Comparison of ENCODE assay signal across 10 cellular contexts in the genomic region with DNA sequence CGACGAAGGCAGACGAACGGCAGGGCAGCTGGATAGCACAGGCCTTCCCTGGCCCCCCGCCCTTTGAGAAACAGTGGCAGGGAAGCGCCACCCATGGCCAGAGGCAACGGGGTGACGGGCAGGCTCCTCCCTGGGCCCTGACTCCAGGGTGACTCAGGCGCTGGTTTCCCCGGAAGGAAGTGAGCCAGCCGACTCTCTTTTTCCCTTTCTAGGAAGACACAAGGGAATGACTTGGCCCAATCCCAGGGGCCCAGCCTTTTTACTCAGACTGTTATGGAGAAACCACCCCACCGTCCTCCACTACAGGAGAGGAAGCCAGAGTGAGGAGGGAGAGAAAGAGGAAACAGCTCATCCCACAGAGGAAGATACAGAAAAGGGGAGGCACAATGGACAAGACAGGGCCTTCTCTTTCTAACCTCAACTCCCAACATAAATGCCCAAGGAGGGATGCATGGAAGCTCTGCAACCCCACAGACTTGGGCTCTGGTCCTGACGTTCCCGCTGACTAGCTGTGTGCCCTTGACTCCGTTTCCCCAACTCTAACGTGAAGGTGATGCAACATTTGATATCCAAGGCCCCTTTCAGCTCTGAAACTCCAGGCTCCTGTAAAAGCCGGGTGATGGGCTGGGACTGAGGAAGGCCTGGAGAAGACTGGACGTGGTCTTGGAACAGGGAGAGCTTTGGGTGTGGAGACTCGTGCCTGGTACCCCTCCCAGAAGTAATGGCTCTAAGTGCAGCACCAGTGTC. TPM values are rescaled to one million over a fixed set of nuclear protein-coding genes. Genes with fewer than 3 reads are reported as not detected.
DNase-seq lines count a peak whose midpoint lies in the region; ATAC-seq and TF ChIP-seq lines count a peak whose summit lies in the region.
"Had no signal": no experiment of that assay in that cellular context is flagged by ENCODE, and none has a peak within 500 bp of the region (broad histone marks: within the 10 kb centered on the region; RNA-seq: fewer than 3 reads in every experiment).

No MANE protein-coding gene starts in this region.

- no peaks in the 10 kb centered on the region for H3K27me3 ChIP-seq in left lung

- intact Hi-C loops in activated CD8-positive, alpha-beta T cell treated with anti-CD3 and anti-CD28 coated beads for 36 hours (cut with micrococcal nuclease), result no loop called here
- intact Hi-C loops in left lung (cut with DNase I), result no loop called here

- H3K36me3 ChIP-seq in left lung (no peaks in the 10 kb centered on the region), urinary bladder (ENCODE audit: insufficient read depth) (no peaks in the 10 kb centered on the region)

- ATAC-seq in activated CD8-positive, alpha-beta T cell treated with anti-CD3 and anti-CD28 coated beads for 36 hours, result no peak
- no peak for ATAC-seq in activated CD8-positive, alpha-beta T cell treated with anti-CD3 and anti-CD28 coated beads, Interleukin-2, amount 10 ng/mL, durations not matched to agents 7 days and 5 days
- ATAC-seq in left lung (peak; percentile 69), HG02884 (IDR thresholded peaks at IDR 0.05; ENCODE audit: unreplicated experiment) (no peak), GM18868 (IDR thresholded peaks at IDR 0.05; ENCODE audit: unreplicated experiment) (no peak)

- no peaks in the 10 kb centered on the region for H3K9me3 Mint-ChIP-seq in activated CD8-positive, alpha-beta T cell treated with anti-CD3 and anti-CD28 coated beads for 36 hours
- H3K9me3 Mint-ChIP-seq in activated CD8-positive, alpha-beta T cell treated with anti-CD3 and anti-CD28 coated beads, Interleukin-2, amount 10 ng/mL, durations not matched to agents 7 days and 5 days (ENCODE audit: insufficient read depth), result no peaks in the 10 kb centered on the region
- H3K9me3 Mint-ChIP-seq: activated B cell treated with CpG ODN at 0.5 μM for 24 hours had no signal

- CTCF ChIA-PET in activated CD8-positive, alpha-beta T cell treated with anti-CD3 and anti-CD28 coated beads for 36 hours (lab: Charles Lee), result interaction anchor here (1.0 to 1.3 kb wide), 2 partner anchors 17 to 29 kb away, joined by 3 read pairs; no protein-coding TSS in a partner anchor
- CTCF ChIA-PET in activated CD8-positive, alpha-beta T cell treated with anti-CD3 and anti-CD28 coated beads, Interleukin-2, amount 10 ng/mL, durations not matched to agents 7 days and 5 days (lab: Charles Lee), result interaction anchor here (1.1 to 2.9 kb wide), 2 partner anchors 27 to 40 kb away, joined by 3 to 10 read pairs; no protein-coding TSS in a partner anchor

- H3K4me3 ChIP-seq in astrocyte of the spinal cord (ENCODE audit: low read depth, low read length) (no peak overlapping the region), left lung (no peak overlapping the region), urinary bladder (ENCODE audit: low read depth, low read length) (no peak overlapping the region)

- peak overlapping the region; percentile 75 for H3K27ac Mint-ChIP-seq in activated CD8-positive, alpha-beta T cell treated with anti-CD3 and anti-CD28 coated beads for 36 hours
- no peak overlapping the region for H3K27ac Mint-ChIP-seq in activated CD8-positive, alpha-beta T cell treated with anti-CD3 and anti-CD28 coated beads, Interleukin-2, amount 10 ng/mL, durations not matched to agents 7 days and 5 days
- H3K27ac Mint-ChIP-seq: activated B cell treated with CpG ODN at 0.5 μM for 24 hours had no signal

- no peak for TF ChIP-seq CTCF in activated CD8-positive, alpha-beta T cell treated with anti-CD3 and anti-CD28 coated beads for 36 hours (IDR thresholded peaks at IDR 0.05)
- TF ChIP-seq CTCF in astrocyte of the spinal cord (IDR thresholded peaks at IDR 0.05; ENCODE audit: low read depth, low read length) (no peak), left lung (IDR thresholded peaks at IDR 0.05) (no peak)

- in situ Hi-C loops in astrocyte of the spinal cord (cut with HindIII; ENCODE audit: low sequenced_read_pairs), result no loop called here

- WGBS in urinary bladder, result 33% methylated on average over 19 of the region's 19 CpGs

- H3K27me3 Mint-ChIP-seq in activated CD8-positive, alpha-beta T cell treated with anti-CD3 and anti-CD28 coated beads for 36 hours, result no peaks in the 10 kb centered on the region
- no peaks in the 10 kb centered on the region for H3K27me3 Mint-ChIP-seq in activated CD8-positive, alpha-beta T cell treated with anti-CD3 and anti-CD28 coated beads, Interleukin-2, amount 10 ng/mL, durations not matched to agents 7 days and 5 days (ENCODE audit: low read depth)

- peaks cover 43% of the 10 kb centered on the region for H3K36me3 Mint-ChIP-seq in activated CD8-positive, alpha-beta T cell treated with anti-CD3 and anti-CD28 coated beads for 36 hours (ENCODE audit: low read depth)
- peaks cover 4% of the 10 kb centered on the region for H3K36me3 Mint-ChIP-seq in activated CD8-positive, alpha-beta T cell treated with anti-CD3 and anti-CD28 coated beads, Interleukin-2, amount 10 ng/mL, durations not matched to agents 7 days and 5 days (ENCODE audit: low read depth)

- H3K4me1 Mint-ChIP-seq in activated CD8-positive, alpha-beta T cell treated with anti-CD3 and anti-CD28 coated beads for 36 hours (ENCODE audit: low read depth), result peaks cover 88% of the 10 kb centered on the region
- peaks cover 85% of the 10 kb centered on the region for H3K4me1 Mint-ChIP-seq in activated CD8-positive, alpha-beta T cell treated with anti-CD3 and anti-CD28 coated beads, Interleukin-2, amount 10 ng/mL, durations not matched to agents 7 days and 5 days (ENCODE audit: low read depth)

- H3K4me1 ChIP-seq in left lung (peaks cover 48 to 99% of the 10 kb centered on the region in 2 donors), urinary bladder (ENCODE audit: insufficient read depth) (peaks cover 6% of the 10 kb centered on the region)

- POLR2A ChIA-PET in activated CD8-positive, alpha-beta T cell treated with anti-CD3 and anti-CD28 coated beads for 36 hours (lab: Charles Lee), result interaction anchor here (0.6 to 2.6 kb wide), 5 partner anchors 9 to 240 kb away, joined by 3 to 8 read pairs (median 3); a partner anchor contains a TSS
- POLR2A ChIA-PET in activated CD8-positive, alpha-beta T cell treated with anti-CD3 and anti-CD28 coated beads, Interleukin-2, amount 10 ng/mL, durations not matched to agents 7 days and 5 days (lab: Charles Lee), result interaction anchor here (1.3 kb wide), 1 partner anchor 27 kb away, joined by 3 read pairs; no protein-coding TSS in a partner anchor

- no peaks in the 10 kb centered on the region for H3K9me3 ChIP-seq in left lung

- DNase-seq in activated CD8-positive, alpha-beta T cell treated with anti-CD3 and anti-CD28 coated beads for 36 hours, result no peak
- DNase-seq in activated CD8-positive, alpha-beta T cell treated with anti-CD3 and anti-CD28 coated beads, Interleukin-2, amount 10 ng/mL, durations not matched to agents 7 days and 5 days, result no peak
- DNase-seq in astrocyte of the spinal cord (ENCODE audit: low read depth, low spot score), result peak; percentile 93
- DNase-seq in left lung, result peak; percentile 89 to 91
- DNase-seq in NCI-H526 treated with DMSO at 0.1 percent for 48 hours (lab: John Stamatoyannopoulos, UW), result no peak
- DNase-seq: activated B cell treated with CpG ODN at 0.5 μM for 24 hours had no signal

- H3K4me3 Mint-ChIP-seq in activated CD8-positive, alpha-beta T cell treated with anti-CD3 and anti-CD28 coated beads for 36 hours, result no peak overlapping the region
- H3K4me3 Mint-ChIP-seq in activated CD8-positive, alpha-beta T cell treated with anti-CD3 and anti-CD28 coated beads, Interleukin-2, amount 10 ng/mL, durations not matched to agents 7 days and 5 days, result no peak overlapping the region
- H3K4me3 Mint-ChIP-seq: activated B cell treated with CpG ODN at 0.5 μM for 24 hours had no signal

- H3K27ac ChIP-seq in left lung, result peak overlapping the region; percentile 70 to 74
- peak overlapping the region; percentile 67 for H3K27ac ChIP-seq in urinary bladder (ENCODE audit: low read depth)
- H3K27ac ChIP-seq: C4-2B had no signal

RNA-seq across cellular contexts. Expression of a gene that starts 27.9 kb away (rescaled TPM):
- 100 to 1,000 TPM; 214 TPM for total RNA-seq in activated CD8-positive, alpha-beta T cell treated with anti-CD3 and anti-CD28 coated beads for 36 hours
- 10 to 100 TPM; 51.4 to 56.1 TPM for total RNA-seq in activated CD8-positive, alpha-beta T cell treated with anti-CD3 and anti-CD28 coated beads, Interleukin-2, amount 10 ng/mL, durations not matched to agents 7 days and 5 days
- total RNA-seq in left lung, result 100 to 1,000 TPM; 164 to 225 TPM
- total RNA-seq in urinary bladder, result 150 TPM
- 723 TPM for polyA plus RNA-seq in urinary bladder

Comparison
In these comparisons a context has a peak if more than half of its experiments do, and no peak if none do; other contexts are left out.
1. DNase-seq: peak in astrocyte of the spinal cord (single experiment) and left lung (2 of 2); none in activated CD8-positive, alpha-beta T cell treated with anti-CD3 and anti-CD28 coated beads for 36 hours (single experiment), activated CD8-positive, alpha-beta T cell treated with anti-CD3 and anti-CD28 coated beads, Interleukin-2, amount 10 ng/mL, durations not matched to agents 7 days and 5 days (single experiment) and NCI-H526 treated with DMSO at 0.1 percent for 48 hours (single experiment).